8 cellular contexts compared by ENCODE assay signal in genomic region chr17:50866261-50866949, GRCh38. TPM values are rescaled to one million over a fixed set of nuclear protein-coding genes. Genes with fewer than 3 reads are reported as not detected.
A peak's percentile ranks its signal among the peaks of the same experiment; 100 is the strongest.
DNase-seq lines count a peak whose midpoint lies in the region; ATAC-seq, FAIRE-seq and TF ChIP-seq lines count a peak whose summit lies in the region.

A gene with protein sequence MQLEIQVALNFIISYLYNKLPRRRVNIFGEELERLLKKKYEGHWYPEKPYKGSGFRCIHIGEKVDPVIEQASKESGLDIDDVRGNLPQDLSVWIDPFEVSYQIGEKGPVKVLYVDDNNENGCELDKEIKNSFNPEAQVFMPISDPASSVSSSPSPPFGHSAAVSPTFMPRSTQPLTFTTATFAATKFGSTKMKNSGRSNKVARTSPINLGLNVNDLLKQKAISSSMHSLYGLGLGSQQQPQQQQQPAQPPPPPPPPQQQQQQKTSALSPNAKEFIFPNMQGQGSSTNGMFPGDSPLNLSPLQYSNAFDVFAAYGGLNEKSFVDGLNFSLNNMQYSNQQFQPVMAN (minus strand): TSS chr17:50866354. CDS start chr17:50864017, 2,337 bp downstream.

- peaks cover 26% of the 10 kb centered on the region for H3K36me3 ChIP-seq in adipocyte (ENCODE audit: control insufficient read depth, insufficient read depth, low read length, severe bottlenecking)
- H3K36me3 ChIP-seq in heart left ventricle, result peaks cover 0 to 25% (median 24%) of the 10 kb centered on the region in 9 donors

- peaks cover 19% of the 10 kb centered on the region for H3K36me3 Mint-ChIP-seq in type B pancreatic cell

- DNase-seq in GM12892 (ENCODE audit: insufficient read length) (peak; percentile 85), NCI-H1436 treated with DMSO at 0.1 percent for 48 hours (lab: John Stamatoyannopoulos, UW) (peak; percentile 89), T follicular helper cell (ENCODE audit: low read depth) (peak; percentile 93), adipocyte (ENCODE audit: low read depth) (peak; percentile 99), heart left ventricle (peak; percentile 99), posterior cingulate gyrus (peak; percentile 94 to 100 (median 98)), type B pancreatic cell (ENCODE audit: extremely low spot score, unreplicated experiment) (peak; percentile 98)

- TF ChIP-seq CTCF in heart left ventricle (IDR thresholded peaks at IDR 0.05) (no peak), type B pancreatic cell (conservative IDR thresholded peaks at IDR 0.05) (no peak)

- H3K4me3 Mint-ChIP-seq in type B pancreatic cell, result peak within 1 kb of the TSS; percentile 99

- ATAC-seq in HG02840 (IDR thresholded peaks at IDR 0.05; ENCODE audit: low FRiP score, unreplicated experiment) (peak; percentile 71), heart left ventricle (peak; percentile 88 to 93 (median 91))

- H3K9me3 ChIP-seq in adipocyte (ENCODE audit: control insufficient read depth, low read length) (no peaks in the 10 kb centered on the region), heart left ventricle (no peaks in the 10 kb centered on the region)

- H3K27me3 ChIP-seq in adipocyte (replicated peaks; ENCODE audit: control insufficient read depth, insufficient read depth, low read length) (no peaks in the 10 kb centered on the region), heart left ventricle (no peaks in the 10 kb centered on the region)

- TF ChIP-seq POLR2A in GM12892 (IDR thresholded peaks at IDR 0.05; ENCODE audit: low read depth, low read length), result peak; percentile 99
- peak; percentile 98 to 100 for TF ChIP-seq POLR2A in heart left ventricle (IDR thresholded peaks at IDR 0.05)

- intact Hi-C loops in heart left ventricle (cut with DNase I) (loop anchor here (1.0 to 10.0 kb wide), 14 partner anchors 14 to 298 kb away; partner anchors contain the start of genes NME2 (in 2 of the 10) and SPAG9 (in 1 of the 10)), posterior cingulate gyrus (cut with DNase I) (loop anchor here (2.0 to 10.0 kb wide), 3 partner anchors 52 to 188 kb away; no protein-coding TSS in a partner anchor)

- peaks cover 37% of the 10 kb centered on the region for H3K4me1 Mint-ChIP-seq in type B pancreatic cell (ENCODE audit: unreplicated experiment)

- H3K9ac ChIP-seq in adipocyte (ENCODE audit: low read length), result peak within 1 kb of the TSS; percentile 98

- peak within 1 kb of the TSS; percentile 99 to 100 (median 100) for H3K27ac ChIP-seq in heart left ventricle

- H3K4me1 ChIP-seq in adipocyte (ENCODE audit: control insufficient read depth, insufficient read depth, low read length) (peaks cover 40% of the 10 kb centered on the region), heart left ventricle (peaks cover 2 to 55% (median 30%) of the 10 kb centered on the region in 12 donors)

- H3K27me3 Mint-ChIP-seq in type B pancreatic cell, result peaks cover 3% of the 10 kb centered on the region

- no peaks in the 10 kb centered on the region for H3K9me3 Mint-ChIP-seq in type B pancreatic cell

- peak within 1 kb of the TSS; percentile 99 for H3K27ac Mint-ChIP-seq in type B pancreatic cell

- H3K4me3 ChIP-seq in adipocyte (ENCODE audit: low read length) (peak within 1 kb of the TSS; percentile 92), heart left ventricle (peak within 1 kb of the TSS; percentile 75 to 97 (median 90))

- WGBS in heart left ventricle, 4 donors, result 0 to 1% (median 1%) methylated on average over 21 to 75 of the region's 75 CpGs

- peak; percentile 92 for FAIRE-seq in GM12892 (lab: Jason Lieb, UNC)

RNA-seq across cellular contexts. Expression of the gene that starts here (rescaled TPM):
- polyA plus RNA-seq in GM12892 (2012; ENCODE audit: missing spikeins), result 13.2 TPM
- total RNA-seq in heart left ventricle (100 to 1,000 TPM in 4 of 9 donors, 10 to 100 TPM in 5; 38.3 to 136 (median 88.7) TPM), type B pancreatic cell (ENCODE audit: low replicate concordance) (54.9 and 113 TPM in 2 replicates)
- 10 to 100 TPM; 22.2 to 34.2 TPM for polyA plus RNA-seq in heart left ventricle

Comparison
In these comparisons a context has a peak if more than half of its experiments do, and no peak if none do; other contexts are left out.
1. Peak in every context shown above with its lines: DNase-seq, ATAC-seq, H3K4me3 ChIP-seq and H3K27ac ChIP-seq.